ENCODE assay signal across 7 cellular contexts in the genomic region with DNA sequence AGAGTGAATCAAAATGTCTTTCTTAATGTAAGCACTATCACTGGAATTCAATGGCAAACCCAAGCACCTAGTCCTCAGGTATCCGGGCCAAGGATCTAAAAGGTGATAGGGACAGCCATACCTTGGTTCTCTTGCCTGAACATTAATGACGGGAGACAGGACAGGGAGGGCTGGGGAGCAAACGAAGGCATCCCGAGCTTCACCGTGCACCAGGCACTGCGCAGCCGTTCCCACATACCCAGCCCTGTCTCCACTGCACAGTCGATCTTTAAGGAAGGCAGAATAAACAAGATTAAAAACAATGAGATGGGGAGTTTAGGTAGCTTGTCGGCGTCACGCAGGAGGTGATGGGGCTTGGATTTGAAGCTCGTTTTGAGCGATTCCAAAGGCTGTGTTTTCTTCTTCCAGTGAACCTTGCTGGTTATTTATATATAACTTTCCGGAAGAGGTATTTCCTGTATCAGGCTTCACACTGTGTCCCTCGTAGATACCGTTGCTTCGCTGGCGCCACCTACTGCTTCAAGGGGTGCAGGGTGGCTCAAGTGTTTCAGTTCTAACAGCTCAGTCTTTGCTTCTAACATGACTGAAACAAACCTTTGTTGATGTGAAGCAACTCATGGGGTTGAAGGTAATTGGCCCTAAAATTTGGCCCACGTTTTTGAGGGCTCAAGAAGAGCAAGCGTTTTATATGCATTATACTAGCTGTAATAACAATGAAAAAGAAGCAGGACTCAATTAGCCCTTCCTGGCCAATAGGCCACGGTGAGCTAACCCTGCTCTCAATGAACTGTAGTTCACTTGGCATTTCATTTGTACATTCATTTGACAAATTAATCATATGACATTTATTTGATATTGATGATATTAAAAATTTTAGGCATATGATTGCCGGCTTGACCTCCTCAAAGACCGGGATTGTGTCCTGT.
DNase-seq lines count a peak whose midpoint lies in the region; FAIRE-seq and TF ChIP-seq lines count a peak whose summit lies in the region.

No MANE protein-coding gene starts in this region.

- H4K5ac ChIP-seq in H9 (ENCODE audit: insufficient read length, low read depth, low read length) = no peak overlapping the region

- H3K27me3 Mint-ChIP-seq in H9 (ENCODE audit: low read depth) = peaks cover 10% of the 10 kb centered on the region
- H3K27me3 Mint-ChIP-seq in activated naive CD8-positive, alpha-beta T cell treated with anti-CD3 and anti-CD28 coated beads for 36 hours = peaks cover 34% of the 10 kb centered on the region

- H3K4me2 ChIP-seq in H9 (ENCODE audit: insufficient read depth, insufficient read length, low read length) = no peak overlapping the region
- peak overlapping the region; percentile 53 for H3K4me2 ChIP-seq in hepatocyte

- H3K4me1 ChIP-seq in H9 (ENCODE audit: insufficient read depth, low read length) (no peaks in the 10 kb centered on the region; the same call in 1 of the 2 replicates), hepatocyte (ENCODE audit: insufficient read depth) (no peaks in the 10 kb centered on the region)

- H2BK5ac ChIP-seq in H9 (ENCODE audit: insufficient read length, low read length) = no peak overlapping the region

- H3K9me3 Mint-ChIP-seq in H9 = no peaks in the 10 kb centered on the region
- no peaks in the 10 kb centered on the region for H3K9me3 Mint-ChIP-seq in activated naive CD8-positive, alpha-beta T cell treated with anti-CD3 and anti-CD28 coated beads for 36 hours

- H3K18ac ChIP-seq in H9 (ENCODE audit: insufficient read length, low read depth, low read length) = no peak overlapping the region

- H3K23me2 ChIP-seq in H9 (ENCODE audit: insufficient read length, low read depth, low read length, poor library complexity, severe bottlenecking) = no peaks in the 10 kb centered on the region

- H3K9me3 ChIP-seq in H9 (ENCODE audit: control insufficient read depth, low read depth, low read length) (no peaks in the 10 kb centered on the region), hepatocyte (ENCODE audit: low read depth) (no peaks in the 10 kb centered on the region)

- no peak overlapping the region for H2BK15ac ChIP-seq in H9 (ENCODE audit: low read depth, low read length)

- H3K27ac ChIP-seq in H9 (ENCODE audit: insufficient read length, low read depth, low read length) (no peak overlapping the region), hepatocyte (no peak overlapping the region)

- H3K79me2 ChIP-seq in H9 (ENCODE audit: insufficient read depth, low read length) (no peaks in the 10 kb centered on the region), hepatocyte (no peaks in the 10 kb centered on the region)

- TF ChIP-seq CTCF in H9 (conservative IDR thresholded peaks at IDR 0.05) = peak; percentile 83
- peak; percentile 64 for TF ChIP-seq CTCF in hepatocyte (IDR thresholded peaks at IDR 0.05; ENCODE audit: poor library complexity)

- no CpG with 5 or more reads among the region's 23 CpGs for WGBS in H9 (ENCODE audit: extremely low coverage, insufficient read length, low lambda C conversion rate)
- WGBS in hepatocyte (ENCODE audit: low lambda C conversion rate, missing lambda C conversion rate) = 49% methylated on average over 23 of the region's 23 CpGs

- no peak overlapping the region for H2BK12ac ChIP-seq in H9 (ENCODE audit: insufficient read length, low read depth, low read length)

- peak; percentile 58 for FAIRE-seq in GM12891 (lab: Jason Lieb, UNC)

- H3K27ac Mint-ChIP-seq in H9 = no peak overlapping the region; a peak in 1 of 7 replicates
- H3K27ac Mint-ChIP-seq in activated naive CD8-positive, alpha-beta T cell treated with anti-CD3 and anti-CD28 coated beads for 36 hours = peak overlapping the region; percentile 5

- no peaks in the 10 kb centered on the region for H3K9me2 ChIP-seq in hepatocyte (replicated peaks; ENCODE audit: insufficient read depth)

- H3K4me1 Mint-ChIP-seq in H9 = peaks cover 10 to 14% of the 10 kb centered on the region in 2 experiments
- peaks cover 6% of the 10 kb centered on the region for H3K4me1 Mint-ChIP-seq in activated naive CD8-positive, alpha-beta T cell treated with anti-CD3 and anti-CD28 coated beads for 36 hours

- no peak overlapping the region for H3K14ac ChIP-seq in H9 (ENCODE audit: insufficient read depth, low read length)

- no peaks in the 10 kb centered on the region for H3K79me1 ChIP-seq in H9 (ENCODE audit: insufficient read depth, low read depth, low read length, poor library complexity, severe bottlenecking)

- H4K8ac ChIP-seq in H9 (replicated peaks; ENCODE audit: insufficient read length, low read depth, low read length) = no peak overlapping the region

- no peak overlapping the region for H3T11ph ChIP-seq in H9 (ENCODE audit: low read length)

- no peak overlapping the region for H3K4ac ChIP-seq in H9 (ENCODE audit: low read depth, low read length)

- H3K27me3 ChIP-seq in H9 (ENCODE audit: insufficient read depth, low read length) (no peaks in the 10 kb centered on the region), hepatocyte (peaks cover 5% of the 10 kb centered on the region)

- no peak overlapping the region for H2BK120ac ChIP-seq in H9 (ENCODE audit: low read depth, low read length, poor library complexity, severe bottlenecking)

- H3K4me3 ChIP-seq in hepatocyte = no peak overlapping the region

- no peak overlapping the region for H3K9ac ChIP-seq in H9 (ENCODE audit: extremely low read depth, insufficient read length, low read length)

- TF ChIP-seq POLR2A in GM12891 (IDR thresholded peaks at IDR 0.05; ENCODE audit: low read depth, low read length) = no peak

- no peak overlapping the region for H3K4me3 Mint-ChIP-seq in H9
- H3K4me3 Mint-ChIP-seq in activated naive CD8-positive, alpha-beta T cell treated with anti-CD3 and anti-CD28 coated beads for 36 hours = no peak overlapping the region

- H4K91ac ChIP-seq in H9 (ENCODE audit: insufficient read length, low read depth, low read length) = no peak overlapping the region

- no peaks in the 10 kb centered on the region for H3K36me3 ChIP-seq in hepatocyte (replicated peaks; ENCODE audit: insufficient read depth, low read depth)

- no peaks in the 10 kb centered on the region for H3K36me3 Mint-ChIP-seq in H9 (ENCODE audit: insufficient read depth in 1 of 3, low read depth in 3 of 3)
- no peaks in the 10 kb centered on the region for H3K36me3 Mint-ChIP-seq in activated naive CD8-positive, alpha-beta T cell treated with anti-CD3 and anti-CD28 coated beads for 36 hours

- H2AK5ac ChIP-seq in H9 (ENCODE audit: insufficient read length, low read length) = no peak overlapping the region

- H3K56ac ChIP-seq in H9 (ENCODE audit: insufficient read length, low read depth, low read length) = no peak overlapping the region

- DNase-seq in GM12891 (ENCODE audit: insufficient read length, low spot score) = peak; percentile 76
- peak; percentile 79 for DNase-seq in H9
- peak; percentile 32 for DNase-seq in LoVo (ENCODE audit: low spot score)
- DNase-seq in SHP77 treated with DMSO at 0.1 percent for 48 hours (lab: John Stamatoyannopoulos, UW) = peak; percentile 57
- peak; percentile 66 for DNase-seq in activated naive CD8-positive, alpha-beta T cell treated with anti-CD3 and anti-CD28 coated beads for 36 hours
- DNase-seq in hepatocyte (ENCODE audit: low spot score) = peak; percentile 74
- peak; percentile 7 to 39 (median 23) for DNase-seq in stimulated activated CD4-positive, alpha-beta T cell treated with anti-CD3 and anti-CD28 coated beads, Interleukin-1b, Interleukin-23, amount 100 ng/mL, for 24 hours (ENCODE audit: low read depth in 4 of 4, low spot score in 1 of 4)

- no peaks in the 10 kb centered on the region for H4K20me1 ChIP-seq in H9 (ENCODE audit: control insufficient read depth, insufficient read depth, insufficient read length)
- H4K20me1 ChIP-seq in hepatocyte (ENCODE audit: insufficient read depth, poor library complexity, severe bottlenecking) = no peaks in the 10 kb centered on the region

- H3K23ac ChIP-seq in H9 (ENCODE audit: insufficient read length, low read depth, low read length) = no peak overlapping the region

- H2AFZ ChIP-seq in H9 (ENCODE audit: low read length) (peak overlapping the region; percentile 83), hepatocyte (peak overlapping the region; percentile 11)

- no peak overlapping the region for H2BK20ac ChIP-seq in H9 (ENCODE audit: low read depth, low read length, poor library complexity, severe bottlenecking)

TF ChIP-seq in GM12891, 5 proteins besides CTCF, POLR2A, EP300 and RAD21:
- TF ChIP-seq SPI1 (IDR thresholded peaks at IDR 0.05; ENCODE audit: low read depth, low read length) = no peak
- TF ChIP-seq POU2F2 (IDR thresholded peaks at IDR 0.05; ENCODE audit: low read depth, low read length) = no peak
- TF ChIP-seq POLR2AphosphoS5 (IDR thresholded peaks at IDR 0.05; ENCODE audit: low read depth, low read length) = no peak
- TF ChIP-seq TAF1 (IDR thresholded peaks at IDR 0.05; ENCODE audit: low read depth, low read length) = no peak
- no peak for TF ChIP-seq PAX5 (IDR thresholded peaks at IDR 0.05; ENCODE audit: insufficient read depth, low read length, severe bottlenecking)
TF ChIP-seq in GM12891: peak in this region for 0.

Comparison
In these comparisons a context has a peak if more than half of its experiments do, and no peak if none do; other contexts are left out.
1. DNase-seq: peak in every context shown above with its lines; median percentile 79 in H9; 76 in GM12891; 74 in hepatocyte; 66 in activated naive CD8-positive, alpha-beta T cell treated with anti-CD3 and anti-CD28 coated beads for 36 hours; 57 in SHP77 treated with DMSO at 0.1 percent for 48 hours; 32 in LoVo; 23 in stimulated activated CD4-positive, alpha-beta T cell treated with anti-CD3 and anti-CD28 coated beads, Interleukin-1b, Interleukin-23, amount 100 ng/mL, for 24 hours.